In the genomic region with DNA sequence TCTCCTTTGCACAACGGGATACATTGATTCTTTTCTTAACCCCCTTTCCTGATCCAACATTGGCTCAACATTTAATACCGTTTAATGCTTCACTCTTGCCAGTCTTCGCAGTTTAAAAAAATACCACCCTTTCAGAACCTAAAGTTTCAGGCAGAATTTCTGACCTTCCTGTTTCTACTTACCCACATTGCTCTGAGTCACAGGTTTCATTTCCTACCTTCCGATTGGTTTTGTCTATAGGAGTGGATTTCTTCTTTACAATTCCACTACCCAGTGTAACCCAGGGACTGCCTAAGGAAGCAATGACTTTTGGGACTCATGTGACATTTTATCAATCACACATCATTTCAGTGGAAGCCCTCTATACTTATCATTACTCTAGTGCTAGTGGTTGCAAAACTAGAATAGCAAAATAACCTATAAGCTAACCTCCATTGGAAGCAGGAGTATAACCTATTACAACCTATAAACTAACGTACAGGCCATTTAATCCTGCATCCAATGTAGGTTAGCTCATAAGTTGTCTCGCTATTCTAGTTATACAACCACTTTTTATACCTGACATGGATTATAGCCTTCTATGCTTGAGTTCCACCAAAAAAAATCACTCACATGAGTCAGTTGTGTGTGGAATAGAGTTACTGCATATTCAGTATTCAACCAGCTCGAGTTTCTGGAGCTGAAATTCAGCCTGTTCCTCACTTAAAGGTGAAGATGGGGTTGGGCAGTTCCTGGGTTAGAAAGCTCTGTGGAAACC, we compare ENCODE assay signal across 1 cellular context.
TF ChIP-seq lines count a peak whose summit lies in the region.

No MANE protein-coding gene starts in this region.

TF ChIP-seq in GM12878, 131 proteins besides CTCF, POLR2A, EP300 and RAD21 (continued from another document):
- TF ChIP-seq CREM (IDR thresholded peaks at IDR 0.05; ENCODE audit: low read depth) (no peak), JUND (IDR thresholded peaks at IDR 0.05; ENCODE audit: low read depth, low read length) (no peak), BCLAF1 (IDR thresholded peaks at IDR 0.05) (no peak), NBN (IDR thresholded peaks at IDR 0.05) (no peak)
- TF ChIP-seq, protein P1, sequence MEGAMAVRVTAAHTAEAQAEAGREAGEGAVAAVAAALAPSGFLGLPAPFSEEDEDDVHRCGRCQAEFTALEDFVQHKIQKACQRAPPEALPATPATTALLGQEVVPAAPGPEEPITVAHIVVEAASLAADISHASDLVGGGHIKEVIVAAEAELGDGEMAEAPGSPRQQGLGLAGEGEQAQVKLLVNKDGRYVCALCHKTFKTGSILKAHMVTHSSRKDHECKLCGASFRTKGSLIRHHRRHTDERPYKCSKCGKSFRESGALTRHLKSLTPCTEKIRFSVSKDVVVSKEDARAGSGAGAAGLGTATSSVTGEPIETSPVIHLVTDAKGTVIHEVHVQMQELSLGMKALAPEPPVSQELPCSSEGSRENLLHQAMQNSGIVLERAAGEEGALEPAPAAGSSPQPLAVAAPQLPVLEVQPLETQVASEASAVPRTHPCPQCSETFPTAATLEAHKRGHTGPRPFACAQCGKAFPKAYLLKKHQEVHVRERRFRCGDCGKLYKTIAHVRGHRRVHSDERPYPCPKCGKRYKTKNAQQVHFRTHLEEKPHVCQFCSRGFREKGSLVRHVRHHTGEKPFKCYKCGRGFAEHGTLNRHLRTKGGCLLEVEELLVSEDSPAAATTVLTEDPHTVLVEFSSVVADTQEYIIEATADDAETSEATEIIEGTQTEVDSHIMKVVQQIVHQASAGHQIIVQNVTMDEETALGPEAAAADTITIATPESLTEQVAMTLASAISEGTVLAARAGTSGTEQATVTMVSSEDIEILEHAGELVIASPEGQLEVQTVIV (IDR thresholded peaks at IDR 0.05; ENCODE audit: borderline replicate concordance, partially characterized antibody), result no peak
